16 cellular contexts compared by ENCODE assay signal in genomic region chr5:78805-79149, GRCh38. TPM values are rescaled to one million over a fixed set of nuclear protein-coding genes. Genes with fewer than 3 reads are reported as not detected.
"Had no signal": no experiment of that assay in that cellular context is flagged by ENCODE, and none has a peak within 500 bp of the region (broad histone marks: within the 10 kb centered on the region; RNA-seq: fewer than 3 reads in every experiment).

No MANE protein-coding gene starts in this region.

- H3K27ac Mint-ChIP-seq: activated naive CD8-positive, alpha-beta T cell treated with anti-CD3 and anti-CD28 coated beads, Interleukin-2, amount 10 ng/mL, durations not matched to agents 7 days and 5 days; stimulated activated naive CD8-positive, alpha-beta T cell treated with anti-CD3 and anti-CD28 coated beads, Interleukin-15, amount 100 ng/mL, for 72 hours had no signal

- H3K27me3 Mint-ChIP-seq: activated naive CD8-positive, alpha-beta T cell treated with anti-CD3 and anti-CD28 coated beads, Interleukin-2, amount 10 ng/mL, durations not matched to agents 7 days and 5 days had no signal

- H3K4me3 Mint-ChIP-seq: activated naive CD8-positive, alpha-beta T cell treated with anti-CD3 and anti-CD28 coated beads, Interleukin-2, amount 10 ng/mL, durations not matched to agents 7 days and 5 days; stimulated activated naive CD8-positive, alpha-beta T cell treated with anti-CD3 and anti-CD28 coated beads, Interleukin-15, amount 100 ng/mL, for 72 hours had no signal

- H3K36me3 Mint-ChIP-seq: activated naive CD8-positive, alpha-beta T cell treated with anti-CD3 and anti-CD28 coated beads, Interleukin-2, amount 10 ng/mL, durations not matched to agents 7 days and 5 days had no signal

- H3K4me1 ChIP-seq: body of pancreas, left lung, prostate gland, suprapubic skin, transverse colon had no signal

- H3K9me3 ChIP-seq: body of pancreas, left lung, prostate gland, suprapubic skin, transverse colon had no signal

- H3K27ac ChIP-seq: body of pancreas, left lung, prostate gland, skin epidermis, suprapubic skin, transverse colon had no signal

- H3K36me3 ChIP-seq: left lung, prostate gland, suprapubic skin, transverse colon had no signal

- H3K27me3 ChIP-seq: body of pancreas had no signal

- H3K4me1 Mint-ChIP-seq: activated naive CD8-positive, alpha-beta T cell treated with anti-CD3 and anti-CD28 coated beads, Interleukin-2, amount 10 ng/mL, durations not matched to agents 7 days and 5 days; stimulated activated naive CD8-positive, alpha-beta T cell treated with anti-CD3 and anti-CD28 coated beads, Interleukin-15, amount 100 ng/mL, for 72 hours had no signal

- DNase-seq: activated CD4-positive, alpha-beta T cell treated with anti-CD3 and anti-CD28 coated beads, Interleukin-2, amount 50 U/mL, for 4 hours; activated naive CD4-positive, alpha-beta T cell treated with Interleukin-2 at 50 U/mL for 16 hours; activated naive CD8-positive, alpha-beta T cell treated with anti-CD3 and anti-CD28 coated beads, Interleukin-2, amount 10 ng/mL, durations not matched to agents 7 days and 5 days; activated T-cell treated with anti-CD3 and anti-CD28 coated beads for 4 hours; amygdala; body of pancreas; head of caudate nucleus; left lung; stimulated activated CD4-positive, alpha-beta T cell treated with anti-CD3 and anti-CD28 coated beads, Interleukin-2, amount 100 ng/mL, for 48 hours; transverse colon had no signal

- H3K9me3 Mint-ChIP-seq: activated naive CD8-positive, alpha-beta T cell treated with anti-CD3 and anti-CD28 coated beads, Interleukin-2, amount 10 ng/mL, durations not matched to agents 7 days and 5 days; stimulated activated naive CD8-positive, alpha-beta T cell treated with anti-CD3 and anti-CD28 coated beads, Interleukin-15, amount 100 ng/mL, for 72 hours had no signal

- H3K4me3 ChIP-seq: body of pancreas, left lung, prostate gland, skin epidermis, suprapubic skin, transverse colon had no signal

- ATAC-seq: body of pancreas had no signal

RNA-seq across cellular contexts. Expression of gene PLEKHG4B, which starts 13.2 kb away (rescaled TPM):
- total RNA-seq: dermis microvascular lymphatic vessel endothelial cell; T-helper 2 cell treated with Interferon-gamma antibody and Interleukin-4, amounts not matched to agents 100 ng/mL and 5 ng/mL, for 36 hours had no signal
